In genomic region chr1:219020846-219021245, GRCh38 we compare ENCODE assay signal across 34 cellular contexts.
"Had no signal": no experiment of that assay in that cellular context is flagged by ENCODE, and none has a peak within 500 bp of the region (broad histone marks: within the 10 kb centered on the region; RNA-seq: fewer than 3 reads in every experiment).

No MANE protein-coding gene starts in this region.

- H3K27me3 ChIP-seq: MG63 had no signal

- H3K4me3 ChIP-seq: MG63 had no signal

- DNase-seq: Karpas-422, Kasumi-1, MG63, MM.1S, MV-4-11, NCI-H1048, NCI-H1092, NCI-H1092 treated with DMSO at 0.1 percent for 48 hours, NCI-H1105, NCI-H1105 treated with DMSO at 0.1 percent for 48 hours, NCI-H1417, NCI-H1417 treated with DMSO at 0.1 percent for 48 hours, NCI-H1436, NCI-H1436 treated with DMSO at 0.1 percent for 48 hours, NCI-H146, NCI-H1694, NCI-H1694 treated with DMSO at 0.1 percent for 48 hours, NCI-H187, NCI-H187 treated with DMSO at 0.1 percent for 48 hours, NCI-H1930, NCI-H2029, NCI-H2029 treated with DMSO at 0.1 percent for 48 hours, NCI-H2081, NCI-H2081 treated with DMSO at 0.1 percent for 48 hours, NCI-H2107, NCI-H2171, NCI-H2171 treated with DMSO at 0.1 percent for 48 hours, NCI-H2227 treated with DMSO at 0.1 percent for 48 hours, NCI-H226, NCI-H345, NCI-H446, NCI-H446 treated with DMSO at 0.1 percent for 48 hours, NCI-H510A, NCI-H510A treated with DMSO at 0.1 percent for 48 hours had no signal

- H3K36me3 ChIP-seq: MG63 had no signal
